35 cellular contexts compared by ENCODE assay signal in the genomic region with DNA sequence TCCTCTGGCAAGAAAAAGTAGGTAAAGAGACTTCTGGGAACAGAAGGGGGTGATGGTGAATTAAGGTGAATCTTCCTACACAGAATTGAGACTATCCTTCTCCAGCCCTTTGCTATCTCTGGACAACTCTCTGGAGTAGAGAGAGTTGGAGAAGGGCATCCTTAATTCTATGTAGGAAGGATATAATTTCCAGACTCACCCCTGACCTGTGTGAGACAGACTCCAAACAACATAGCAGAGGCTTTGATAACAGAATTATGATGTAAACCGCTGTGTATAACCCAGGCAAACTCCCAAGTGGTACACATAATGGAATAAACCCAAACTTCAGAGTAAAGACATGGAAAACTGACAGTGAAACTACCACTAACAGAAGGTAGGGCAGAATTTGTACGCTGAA.
"Had no signal": no experiment of that assay in that cellular context is flagged by ENCODE, and none has a peak within 500 bp of the region (broad histone marks: within the 10 kb centered on the region; RNA-seq: fewer than 3 reads in every experiment).

No MANE protein-coding gene starts in this region.

- H3K36me3 ChIP-seq: MG63 had no signal

- H3K4me2 ChIP-seq: KMS-11 had no signal

- H3K4me3 ChIP-seq: MG63 had no signal

- H3K9ac ChIP-seq: KMS-11 had no signal

- DNase-seq: Karpas-422, Kasumi-1, MG63, MM.1S, MV-4-11, NCI-H1048, NCI-H1092, NCI-H1092 treated with DMSO at 0.1 percent for 48 hours, NCI-H1105, NCI-H1105 treated with DMSO at 0.1 percent for 48 hours, NCI-H1417, NCI-H1417 treated with DMSO at 0.1 percent for 48 hours, NCI-H1436, NCI-H1436 treated with DMSO at 0.1 percent for 48 hours, NCI-H146, NCI-H1694, NCI-H1694 treated with DMSO at 0.1 percent for 48 hours, NCI-H187, NCI-H187 treated with DMSO at 0.1 percent for 48 hours, NCI-H1930, NCI-H2029, NCI-H2029 treated with DMSO at 0.1 percent for 48 hours, NCI-H2081, NCI-H2081 treated with DMSO at 0.1 percent for 48 hours, NCI-H2107, NCI-H2171, NCI-H2171 treated with DMSO at 0.1 percent for 48 hours, NCI-H2227 treated with DMSO at 0.1 percent for 48 hours, NCI-H226, NCI-H345, NCI-H446, NCI-H446 treated with DMSO at 0.1 percent for 48 hours, NCI-H510A, NCI-H510A treated with DMSO at 0.1 percent for 48 hours had no signal

- H3K9me3 ChIP-seq: MG63 had no signal

- H3K27ac ChIP-seq: KMS-11 had no signal
